22 cellular contexts compared by ENCODE assay signal in genomic region chr5:162699361-162699760, GRCh38.
"Had no signal": no experiment of that assay in that cellular context is flagged by ENCODE, and none has a peak within 500 bp of the region (broad histone marks: within the 10 kb centered on the region; RNA-seq: fewer than 3 reads in every experiment).

No MANE protein-coding gene starts in this region.

- H3K9me3 ChIP-seq: esophagus muscularis mucosa, neutrophil, right lobe of liver, thoracic aorta had no signal

- H3K4me3 ChIP-seq: esophagus muscularis mucosa, heart right ventricle, right lobe of liver, thoracic aorta had no signal

- H3K4me1 ChIP-seq: esophagus muscularis mucosa, heart right ventricle, right lobe of liver had no signal

- H3K27ac ChIP-seq: esophagus muscularis mucosa, heart right ventricle, neutrophil, right lobe of liver, thoracic aorta had no signal

- H3K27me3 ChIP-seq: esophagus muscularis mucosa, heart right ventricle, neutrophil, right lobe of liver had no signal

- DNase-seq: activated CD4-positive, alpha-beta memory T cell treated with anti-CD3 and anti-CD28 coated beads, Interleukin-2, amount 10 ng/mL, durations not matched to agents 7 days and 5 days; activated CD4-positive, alpha-beta T cell treated with anti-CD3 and anti-CD28 coated beads for 1 hour; activated CD4-positive, alpha-beta T cell treated with anti-CD3 and anti-CD28 coated beads, Interleukin-2, amount 10 ng/mL, durations not matched to agents 7 days and 5 days; activated CD8-positive, alpha-beta memory T cell treated with anti-CD3 and anti-CD28 coated beads, Interleukin-2, amount 50 U/mL, for 48 hours; activated gamma-delta T cell; activated naive CD4-positive, alpha-beta T cell treated with anti-CD3 and anti-CD28 coated beads, Interleukin-2, amount 10 ng/mL, durations not matched to agents 7 days and 5 days; activated naive CD8-positive, alpha-beta T cell treated with anti-CD3 and anti-CD28 coated beads, Interleukin-2, amount 10 ng/mL, durations not matched to agents 7 days and 5 days; activated T-cell treated with anti-CD3 and anti-CD28 coated beads, Interleukin-2, amount 50 U/mL, for 24 hours; amniotic stem cell; central memory CD4-positive, alpha-beta T cell; foreskin melanocyte; heart right ventricle; left cardiac atrium; left ventricle myocardium superior; right lobe of liver; stimulated activated CD4-positive, alpha-beta T cell treated with anti-CD3 and anti-CD28 coated beads, Interleukin-12 subunit alpha, Interleukin-12 subunit beta, amount 100 ng/mL, for 4 hours; stimulated activated CD4-positive, alpha-beta T cell treated with anti-CD3 and anti-CD28 coated beads, Interleukin-4, amount 100 ng/mL, for 1 hour; T-helper 9 cell; trophoblast cell had no signal

- H3K36me3 ChIP-seq: esophagus muscularis mucosa, heart right ventricle, neutrophil, right lobe of liver, thoracic aorta had no signal
